In genomic region chr5:7245401-7245800, GRCh38 we compare ENCODE assay signal across 17 cellular contexts.
DNase-seq lines count a peak whose midpoint lies in the region; ATAC-seq and TF ChIP-seq lines count a peak whose summit lies in the region.
"Had no signal": no experiment of that assay in that cellular context is flagged by ENCODE, and none has a peak within 500 bp of the region (broad histone marks: within the 10 kb centered on the region; RNA-seq: fewer than 3 reads in every experiment).

No MANE protein-coding gene starts in this region.

- H3K4me1 ChIP-seq in HEK293 (ENCODE audit: control insufficient read depth, insufficient read depth, low read length) = no peaks in the 10 kb centered on the region
- H3K4me1 ChIP-seq: BE2C had no signal

- no peak overlapping the region for H3K27ac ChIP-seq in HEK293 (ENCODE audit: extremely low read depth, low read depth, low read length)

- no peaks in the 10 kb centered on the region for H3K36me3 ChIP-seq in HEK293 (ENCODE audit: control insufficient read depth in 2 of 2, insufficient read depth in 1 of 2, low read length in 2 of 2)
- H3K36me3 ChIP-seq: BE2C had no signal

- H3K27ac Mint-ChIP-seq in nephron progenitor cell = peak overlapping the region; percentile 98
- H3K27ac Mint-ChIP-seq: CD4-positive, CD25-positive, alpha-beta regulatory T cell; CD8-positive, alpha-beta memory T cell; GM23338 had no signal

- H3K4me3 ChIP-seq in HEK293 (ENCODE audit: low read depth, low read length) = no peak overlapping the region
- H3K4me3 ChIP-seq: GM23338 had no signal

- peaks cover 21% of the 10 kb centered on the region for H3K4me1 Mint-ChIP-seq in nephron progenitor cell
- H3K4me1 Mint-ChIP-seq: CD4-positive, CD25-positive, alpha-beta regulatory T cell; CD8-positive, alpha-beta memory T cell; GM23338 had no signal

- no peaks in the 10 kb centered on the region for H3K9me3 Mint-ChIP-seq in nephron progenitor cell
- H3K9me3 Mint-ChIP-seq: CD4-positive, CD25-positive, alpha-beta regulatory T cell; CD8-positive, alpha-beta memory T cell; GM23338 had no signal

- TF ChIP-seq CTCF in HEK293 (tag by site-specific recombination; IDR thresholded peaks at IDR 0.05) = no peak
- TF ChIP-seq CTCF in nephron progenitor cell (IDR thresholded peaks at IDR 0.05) = no peak

- peak in 2 of 3 experiments; percentile 80 to 98 for DNase-seq in NCI-H1417 (lab: John Stamatoyannopoulos, UW)
- DNase-seq in NCI-H69 (lab: John Stamatoyannopoulos, UW) = peak; percentile 93
- no peak for DNase-seq in nephron progenitor cell
- no peak for DNase-seq in stimulated activated CD4-positive, alpha-beta T cell treated with anti-CD3 and anti-CD28 coated beads, Interleukin-12 subunit alpha, Interleukin-12 subunit beta, amount 100 ng/mL, for 4 hours
- DNase-seq in SIG-M5 treated with dmso at 0.1 percent for 504 hours (lab: John Stamatoyannopoulos, UW; ENCODE audit: unreplicated experiment) = no peak
- DNase-seq: ACHN; BE2C; C1 segment of cervical spinal cord; CD4-positive, CD25-positive, alpha-beta regulatory T cell; CD8-positive, alpha-beta memory T cell; COR-L47; H7 had no signal

- CTCF ChIA-PET in HEK293 (lab: Yijun Ruan, JAX) = interaction anchor here (1.0 to 1.4 kb wide), 2 partner anchors 16 to 147 kb away, joined by 3 to 5 read pairs; no protein-coding TSS in a partner anchor

- ATAC-seq in GM18909 (IDR thresholded peaks at IDR 0.05; ENCODE audit: poor library complexity, unreplicated experiment) (no peak), HG02610 (IDR thresholded peaks at IDR 0.05; ENCODE audit: unreplicated experiment) (no peak)
- ATAC-seq: GM23338, HCT116 had no signal

- POLR2A ChIA-PET in HEK293 (lab: Yijun Ruan, JAX) = no interaction called here

- no peaks in the 10 kb centered on the region for H3K27me3 Mint-ChIP-seq in nephron progenitor cell (ENCODE audit: low read depth, poor library complexity)
- H3K27me3 Mint-ChIP-seq: CD4-positive, CD25-positive, alpha-beta regulatory T cell had no signal

- H3K9me3 ChIP-seq in HEK293 (ENCODE audit: control insufficient read depth, insufficient read depth, low read depth, low read length) = no peaks in the 10 kb centered on the region
- H3K9me3 ChIP-seq: BE2C had no signal

- H3K36me3 Mint-ChIP-seq in nephron progenitor cell (ENCODE audit: low read depth) = no peaks in the 10 kb centered on the region
- H3K36me3 Mint-ChIP-seq: CD4-positive, CD25-positive, alpha-beta regulatory T cell; CD8-positive, alpha-beta memory T cell had no signal

- H3K4me3 Mint-ChIP-seq in nephron progenitor cell = peak overlapping the region; percentile 17
- H3K4me3 Mint-ChIP-seq: CD4-positive, CD25-positive, alpha-beta regulatory T cell; CD8-positive, alpha-beta memory T cell; GM23338 had no signal

TF ChIP-seq in HEK293, 187 proteins besides CTCF, POLR2A, EP300 and RAD21:
- 0 out of 2 replicates have a peak, but pooled peaks have one; percentile 13 for TF ChIP-seq EGR2 (tag by site-specific recombination; IDR thresholded peaks at IDR 0.05; ENCODE audit: low read depth)
- TF ChIP-seq ZNF670 (tag by site-specific recombination; IDR thresholded peaks at IDR 0.05; ENCODE audit: low read depth) = no peak
- no peak for TF ChIP-seq ZNF555 (tag by site-specific recombination; conservative IDR thresholded peaks at IDR 0.05)
- no peak for TF ChIP-seq ZNF423 (tag by site-specific recombination; IDR thresholded peaks at IDR 0.05)

Comparison
In these comparisons a context has a peak if more than half of its experiments do, and no peak if none do; other contexts are left out.
1. DNase-seq: peak in NCI-H1417 (2 of 3) and NCI-H69 (single experiment); none in nephron progenitor cell (single experiment), stimulated activated CD4-positive, alpha-beta T cell treated with anti-CD3 and anti-CD28 coated beads, Interleukin-12 subunit alpha, Interleukin-12 subunit beta, amount 100 ng/mL, for 4 hours (single experiment) and SIG-M5 treated with dmso at 0.1 percent for 504 hours (single experiment).